ENCODE assay signal across 8 cellular contexts in genomic region chr13:52195052-52195837, GRCh38. TPM values are rescaled to one million over a fixed set of nuclear protein-coding genes. Genes with fewer than 3 reads are reported as not detected.
DNase-seq lines count a peak whose midpoint lies in the region; ATAC-seq, FAIRE-seq and TF ChIP-seq lines count a peak whose summit lies in the region.

No MANE protein-coding gene starts in this region.

- BruUV-seq in IMR-90 (replicated peaks; lab: Mats Ljungman, UMichigan) = no TSS peak

- H3K9ac ChIP-seq in IMR-90 (ENCODE audit: low read depth, low read length) (peak overlapping the region; percentile 83), endodermal cell (ENCODE audit: extremely low read depth, low read length, poor library complexity, severe bottlenecking) (no peak overlapping the region)

- H2BK120ac ChIP-seq in IMR-90 (ENCODE audit: low read depth, low read length) = no peak overlapping the region

- peaks cover 11 to 40% (median 23%) of the 10 kb centered on the region in 4 donors for H3K4me1 Mint-ChIP-seq in CD4-positive, CD25-positive, alpha-beta regulatory T cell
- peaks cover 8% of the 10 kb centered on the region for H3K4me1 Mint-ChIP-seq in endodermal cell

- peak overlapping the region; percentile 99 for H4K5ac ChIP-seq in IMR-90 (ENCODE audit: low read depth, low read length)

- peak overlapping the region; percentile 93 for H3K4ac ChIP-seq in IMR-90 (ENCODE audit: low read depth, low read length)

- no peak overlapping the region for H2BK15ac ChIP-seq in IMR-90 (ENCODE audit: low read depth, low read length)

- no peak overlapping the region for H3K56ac ChIP-seq in IMR-90 (ENCODE audit: extremely low read depth, insufficient read depth, low read length)

- H4K91ac ChIP-seq in IMR-90 (ENCODE audit: insufficient read depth, low read depth, low read length) = peak overlapping the region; percentile 77

- no peak for TF ChIP-seq RAD21 in IMR-90 (IDR thresholded peaks at IDR 0.05; ENCODE audit: low read length)

- H2BK5ac ChIP-seq in IMR-90 (ENCODE audit: low read depth, low read length, poor library complexity, severe bottlenecking) = no peak overlapping the region

- H3K14ac ChIP-seq in IMR-90 (replicated peaks; ENCODE audit: low read depth, low read length) = peak overlapping the region; percentile 5; the same call in 1 of the 2 replicates

- peak overlapping the region; percentile 95 for H2AFZ ChIP-seq in IMR-90 (replicated peaks; ENCODE audit: low read length, poor library complexity)

- no peaks in the 10 kb centered on the region for H3K36me3 ChIP-seq in CD4-positive, CD25-positive, alpha-beta regulatory T cell (ENCODE audit: control insufficient read depth, insufficient read depth, low read length)
- H3K36me3 ChIP-seq in IMR-90 (ENCODE audit: control insufficient read depth, insufficient read depth, low read length) (no peaks in the 10 kb centered on the region), endodermal cell (ENCODE audit: control insufficient read depth, insufficient read depth, low read length) (no peaks in the 10 kb centered on the region)

- H3K4me3 Mint-ChIP-seq in CD4-positive, CD25-positive, alpha-beta regulatory T cell = peak overlapping the region; percentile 96 to 100 (median 99)
- H3K4me3 Mint-ChIP-seq in endodermal cell = peak overlapping the region; percentile 96

- peaks cover 27% of the 10 kb centered on the region for H3K4me1 ChIP-seq in CD4-positive, CD25-positive, alpha-beta regulatory T cell (ENCODE audit: control insufficient read depth, insufficient read depth, low read length, poor library complexity, severe bottlenecking)
- H3K4me1 ChIP-seq in IMR-90 (ENCODE audit: control insufficient read depth, insufficient read depth, low read length) (no peaks in the 10 kb centered on the region; the same call in 1 of the 2 replicates), endodermal cell (ENCODE audit: control insufficient read depth, insufficient read depth, low read length) (no peaks in the 10 kb centered on the region), mononuclear cell (ENCODE audit: insufficient read depth, low read length) (peaks cover 13% of the 10 kb centered on the region)

- H3K4me2 ChIP-seq in IMR-90 (ENCODE audit: low read depth, low read length) = peak overlapping the region; percentile 75

- peak overlapping the region; percentile 95 for H3K4me3 ChIP-seq in CD4-positive, CD25-positive, alpha-beta regulatory T cell (ENCODE audit: low read depth, low read length)
- peak overlapping the region; percentile 95 for H3K4me3 ChIP-seq in IMR-90 (ENCODE audit: insufficient read depth, low read depth, low read length)
- peak overlapping the region; percentile 94 for H3K4me3 ChIP-seq in endodermal cell (ENCODE audit: low read length)
- H3K4me3 ChIP-seq in mononuclear cell (ENCODE audit: low read length) = peak overlapping the region; percentile 84

- H2AK5ac ChIP-seq in IMR-90 (ENCODE audit: low read depth, low read length) = no peak overlapping the region

- H2BK20ac ChIP-seq in IMR-90 (ENCODE audit: low read depth, low read length) = no peak overlapping the region

- POLR2A ChIA-PET in IMR-90 (lab: Charles Lee; ENCODE audit: unreplicated experiment) = no interaction called here

- intact Hi-C loops in IMR-90 (cut with micrococcal nuclease) = loop anchor here (2.0 kb wide), 1 partner anchor 256 kb away; the partner anchor contains the start of gene VPS36

- no peak for TF ChIP-seq POLR2A in IMR-90 (IDR thresholded peaks at IDR 0.05; ENCODE audit: low read depth, low read length)

- peak overlapping the region; percentile 3 for H3K23ac ChIP-seq in IMR-90 (ENCODE audit: low read depth, low read length)

- ATAC-seq in CD4-positive, CD25-positive, alpha-beta regulatory T cell (ENCODE audit: low read depth in 2 of 2) = peak; percentile 35 to 46
- ATAC-seq in IMR-90 (ENCODE audit: low read depth) = peak; percentile 35

- peaks cover 0 to 2% (median 0%) of the 10 kb centered on the region in 7 donors for H3K9me3 Mint-ChIP-seq in CD4-positive, CD25-positive, alpha-beta regulatory T cell
- H3K9me3 Mint-ChIP-seq in endodermal cell = peaks cover 7% of the 10 kb centered on the region

- H3K27me3 Mint-ChIP-seq in CD4-positive, CD25-positive, alpha-beta regulatory T cell = no peaks in the 10 kb centered on the region
- peaks cover 7% of the 10 kb centered on the region for H3K27me3 Mint-ChIP-seq in endodermal cell (ENCODE audit: insufficient read depth)

- H3K9me1 ChIP-seq in IMR-90 (ENCODE audit: insufficient read depth, low read length) = no peaks in the 10 kb centered on the region; the same call in 1 of the 2 replicates

- no peak for TF ChIP-seq CTCF in GM20000 (IDR thresholded peaks at IDR 0.05; ENCODE audit: extremely low read depth, missing control alignments)
- TF ChIP-seq CTCF in IMR-90 (conservative IDR thresholded peaks at IDR 0.05; ENCODE audit: low read depth, low read length) = no peak
- TF ChIP-seq CTCF in endodermal cell (conservative IDR thresholded peaks at IDR 0.05) = no peak

- H3K27ac Mint-ChIP-seq in CD4-positive, CD25-positive, alpha-beta regulatory T cell = peak overlapping the region; percentile 94 to 99 (median 98)
- no peak overlapping the region for H3K27ac Mint-ChIP-seq in endodermal cell

- H4K20me1 ChIP-seq in IMR-90 (ENCODE audit: insufficient read depth, low read length) = no peaks in the 10 kb centered on the region

- peak overlapping the region; percentile 69 for H3K27ac ChIP-seq in CD4-positive, CD25-positive, alpha-beta regulatory T cell (ENCODE audit: insufficient read depth, low read length, poor library complexity, severe bottlenecking)
- H3K27ac ChIP-seq in IMR-90 (ENCODE audit: insufficient read depth, low read length) (peak overlapping the region; percentile 25; the same call in 1 of the 2 replicates), endodermal cell (ENCODE audit: low read depth, low read length) (no peak overlapping the region)

- H3K36me3 Mint-ChIP-seq in CD4-positive, CD25-positive, alpha-beta regulatory T cell = no peaks in the 10 kb centered on the region
- H3K36me3 Mint-ChIP-seq in endodermal cell (ENCODE audit: low read depth) = peaks cover 2% of the 10 kb centered on the region

- peak; percentile 37 to 81 (median 55) for DNase-seq in CD4-positive, CD25-positive, alpha-beta regulatory T cell
- DNase-seq in GM20000 (ENCODE audit: low spot score) (peak; percentile 64), IMR-90 (peak; percentile 50), endodermal cell (peak; percentile 81), HTR-8/SVneo (ENCODE audit: insufficient read length, low spot score) (no peak)
- peak; percentile 20 to 36 (median 27) for DNase-seq in activated CD8-positive, alpha-beta memory T cell treated with anti-CD3 and anti-CD28 coated beads for 48 hours (ENCODE audit: low read depth in 2 of 3, low spot score in 2 of 3)
- DNase-seq in stimulated activated CD8-positive, alpha-beta memory T cell treated with anti-CD3 and anti-CD28 coated beads, Interleukin-2, amount 100 ng/mL, for 48 hours (ENCODE audit: low read depth in 2 of 2) = peak; percentile 51 to 55

- peaks cover 7 to 15% of the 10 kb centered on the region in 2 experiments; a peak in 2 of 4 replicates for H3K79me1 ChIP-seq in IMR-90 (ENCODE audit: low read depth in 1 of 2, low read length in 2 of 2)

- peak overlapping the region; percentile 42 for H2AK9ac ChIP-seq in IMR-90 (replicated peaks; ENCODE audit: low read depth, low read length, poor library complexity)

- no peaks in the 10 kb centered on the region for H3K9me3 ChIP-seq in CD4-positive, CD25-positive, alpha-beta regulatory T cell (ENCODE audit: control insufficient read depth in 2 of 2, low read length in 2 of 2)
- H3K9me3 ChIP-seq in IMR-90 (ENCODE audit: control insufficient read depth, insufficient read depth, low read length) (no peaks in the 10 kb centered on the region), endodermal cell (ENCODE audit: control insufficient read depth, low read length) (no peaks in the 10 kb centered on the region), mononuclear cell (ENCODE audit: low read depth, low read length) (no peaks in the 10 kb centered on the region)

- H3K18ac ChIP-seq in IMR-90 (ENCODE audit: low read depth, low read length) = no peak overlapping the region

- CTCF ChIA-PET in IMR-90 (lab: Yijun Ruan, JAX) = no interaction called here

- dilution Hi-C loops in IMR-90 (cut with HindIII; ENCODE audit: low sequenced_read_pairs, unreplicated experiment) = no loop called here

- no peaks in the 10 kb centered on the region for H3K27me3 ChIP-seq in CD4-positive, CD25-positive, alpha-beta regulatory T cell (ENCODE audit: control insufficient read depth, insufficient read depth, low read length)
- no peaks in the 10 kb centered on the region for H3K27me3 ChIP-seq in IMR-90 (ENCODE audit: control insufficient read depth, insufficient read depth, low read length)
- H3K27me3 ChIP-seq in endodermal cell (ENCODE audit: control insufficient read depth, insufficient read depth, low read length, poor library complexity, severe bottlenecking) = no peaks in the 10 kb centered on the region
- no peaks in the 10 kb centered on the region for H3K27me3 ChIP-seq in mononuclear cell (ENCODE audit: insufficient read depth, low read length)

- FAIRE-seq in HTR-8/SVneo (lab: Jason Lieb, UNC) = no peak

- H4K8ac ChIP-seq in IMR-90 (ENCODE audit: low read depth in 2 of 2, low read length in 2 of 2) = peak overlapping the region; percentile 92 to 98

- in situ Hi-C loops in IMR-90 (cut with MboI; ENCODE audit: low sequenced_read_pairs) = loop anchor here (10.0 to 25.0 kb wide), 3 partner anchors 260 to 442 kb away; partner anchors contain the start of genes CKAP2, HNRNPA1L2 and VPS36

- 16% methylated on average over 19 of the region's 51 CpGs; no CpG with 5 or more reads in 1 of the 2 experiments for WGBS in IMR-90 (ENCODE audit: extremely low coverage in 2 of 2, insufficient read length in 1 of 2), 2 experiments
- 94 to 99% methylated on average over 42 to 51 of the region's 51 CpGs for WGBS in endodermal cell (ENCODE audit: insufficient coverage in 1 of 2, insufficient read length in 1 of 2), 2 experiments

TF ChIP-seq in IMR-90, 13 proteins besides CTCF, POLR2A, EP300 and RAD21 (continues in another document):
- TF ChIP-seq RCOR1 (IDR thresholded peaks at IDR 0.05; ENCODE audit: insufficient replicate concordance, low read length) = no peak

RNA-seq across cellular contexts. Expression of gene NEK3, which starts 35.8 kb away (rescaled TPM):
- total RNA-seq in CD4-positive, CD25-positive, alpha-beta regulatory T cell = 7.1 TPM
- polyA plus RNA-seq in CD4-positive, CD25-positive, alpha-beta regulatory T cell = 10 to 100 TPM in 1 of 4 donors, 1 to 10 TPM in 3; 4.2 to 17.2 (median 5.6) TPM
- total RNA-seq in IMR-90 (2012; rRNA removed) (3.6 and 6.9 TPM in 2 replicates), endodermal cell (10 to 100 TPM; 30.7 to 48.8 TPM), mononuclear cell (4.2 TPM)
- 7.5 and 9.2 TPM in 2 replicates for polyA plus RNA-seq in IMR-90 (2012; rRNA removed)
- 1.1 and 3.0 TPM in 2 replicates for polyA plus RNA-seq in IMR-90 (2012; cell fraction: cytosol; rRNA removed)
- 2.5 and 29.4 TPM in 2 replicates for polyA plus RNA-seq in IMR-90 (2012; cell fraction: nucleus; rRNA removed; ENCODE audit: low replicate concordance)
- polyA plus RNA-seq in endodermal cell (2013, experiment 1 of 2) = 38.5 TPM
- 38.2 TPM for polyA plus RNA-seq in endodermal cell (2013, experiment 2 of 2)
